Comparison of ENCODE assay signal across 9 cellular contexts in genomic region chr17:71975998-71976649, GRCh38.
DNase-seq lines count a peak whose midpoint lies in the region; ATAC-seq and TF ChIP-seq lines count a peak whose summit lies in the region.
"Had no signal": no experiment of that assay in that cellular context is flagged by ENCODE, and none has a peak within 500 bp of the region (broad histone marks: within the 10 kb centered on the region; RNA-seq: fewer than 3 reads in every experiment).

No MANE protein-coding gene starts in this region.

- no peaks in the 10 kb centered on the region for H3K9me3 ChIP-seq in BE2C

- no peaks in the 10 kb centered on the region for H3K4me1 ChIP-seq in BE2C

- no peak for TF ChIP-seq CTCF in BE2C (IDR thresholded peaks at IDR 0.05; ENCODE audit: low read depth, low read length)

- ATAC-seq in GM18867 (IDR thresholded peaks at IDR 0.05; ENCODE audit: unreplicated experiment) (no peak), GM19397 (IDR thresholded peaks at IDR 0.05; ENCODE audit: unreplicated experiment) (no peak), GM21367 (IDR thresholded peaks at IDR 0.05; ENCODE audit: unreplicated experiment) (no peak), HG02610 (IDR thresholded peaks at IDR 0.05; ENCODE audit: unreplicated experiment) (no peak)

- no peak overlapping the region for H3K4me3 ChIP-seq in BE2C (ENCODE audit: low read depth, low read length)

- H3K36me3 ChIP-seq in BE2C = no peaks in the 10 kb centered on the region

- H3K27me3 ChIP-seq in BE2C = no peaks in the 10 kb centered on the region

- DNase-seq in BE2C = peak; percentile 51
- DNase-seq in SHP77 treated with DMSO at 0.1 percent for 48 hours (lab: John Stamatoyannopoulos, UW) = peak; percentile 32
- DNase-seq in fibroblast of the conjunctiva (ENCODE audit: low read depth) = peak; percentile 91
- peak in 53 of 56 donors; percentile 3 to 86 (median 63) for DNase-seq in nucleus accumbens (lab: John Stamatoyannopoulos, UW)
- DNase-seq: NCI-H2029 treated with DMSO at 0.1 percent for 48 hours had no signal

Comparison
In these comparisons a context has a peak if more than half of its experiments do, and no peak if none do; other contexts are left out.
1. DNase-seq: peak in every context shown above with its lines; median percentile 91 in fibroblast of the conjunctiva; 63 in nucleus accumbens; 51 in BE2C; 32 in SHP77 treated with DMSO at 0.1 percent for 48 hours.